9 cellular contexts compared by ENCODE assay signal in the genomic region with DNA sequence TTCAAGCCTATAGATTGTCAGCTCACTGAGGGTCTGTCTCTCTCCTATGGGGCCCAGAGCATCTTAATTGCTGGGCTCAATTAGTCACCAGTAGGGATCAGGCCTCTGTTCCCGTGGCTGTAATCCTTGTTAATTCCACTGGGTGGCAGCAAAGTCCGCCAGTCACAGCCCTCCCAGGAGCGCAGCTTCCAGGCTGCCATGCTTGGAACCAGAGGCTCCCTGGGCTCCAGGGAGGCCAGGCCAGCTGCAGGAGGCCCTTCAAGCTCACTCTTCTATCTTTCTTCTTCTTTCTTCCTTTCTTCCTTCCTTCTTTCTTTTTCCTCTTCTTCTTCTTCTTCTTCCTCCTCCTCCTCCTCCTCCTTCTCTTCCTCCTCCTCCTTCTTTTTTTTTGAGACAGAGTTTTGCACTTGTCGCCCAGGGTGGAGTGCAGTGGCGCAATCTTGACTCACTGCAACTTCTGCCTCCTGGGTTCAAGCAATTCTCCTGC. TPM values are rescaled to one million over a fixed set of nuclear protein-coding genes. Genes with fewer than 3 reads are reported as not detected.
DNase-seq lines count a peak whose midpoint lies in the region; ATAC-seq, FAIRE-seq and TF ChIP-seq lines count a peak whose summit lies in the region.
"Had no signal": no experiment of that assay in that cellular context is flagged by ENCODE, and none has a peak within 500 bp of the region (broad histone marks: within the 10 kb centered on the region; RNA-seq: fewer than 3 reads in every experiment).

No MANE protein-coding gene starts in this region.

- H3K4me3 ChIP-seq in bronchial epithelial cell (ENCODE audit: low read depth, low read length) (no peak overlapping the region), kidney epithelial cell (ENCODE audit: low read depth, low read length) (no peak overlapping the region)
- H3K4me3 ChIP-seq: SK-N-MC had no signal

- POLR2A ChIA-PET in WTC11 (lab: Charles Lee) = interaction anchor here (0.6 to 1.2 kb wide), 5 partner anchors 14 to 537 kb away, joined by 3 to 7 read pairs (median 3); partner anchors contain the start of gene RNU5B-1

- H3K9me3 Mint-ChIP-seq in HFFc6 (no peaks in the 10 kb centered on the region), WTC11 (no peaks in the 10 kb centered on the region)

- no peaks in the 10 kb centered on the region for H3K36me3 Mint-ChIP-seq in HFFc6 (ENCODE audit: low read depth)
- no peaks in the 10 kb centered on the region for H3K36me3 Mint-ChIP-seq in WTC11

- TF ChIP-seq CTCF in HFFc6 (IDR thresholded peaks at IDR 0.05) = peak; percentile 95
- peak; percentile 93 for TF ChIP-seq CTCF in WTC11 (IDR thresholded peaks at IDR 0.05)
- TF ChIP-seq CTCF in bronchial epithelial cell (IDR thresholded peaks at IDR 0.05; ENCODE audit: insufficient read depth, low read length, severe bottlenecking) = peak; percentile 77
- TF ChIP-seq CTCF in kidney epithelial cell (IDR thresholded peaks at IDR 0.05; ENCODE audit: insufficient read depth, low read length, poor library complexity, severe bottlenecking) = peak; percentile 76

- no peaks in the 10 kb centered on the region for H3K36me3 ChIP-seq in bronchial epithelial cell (ENCODE audit: control insufficient read depth, insufficient read depth, low read length)
- no peaks in the 10 kb centered on the region for H3K36me3 ChIP-seq in kidney epithelial cell (ENCODE audit: control insufficient read depth, insufficient read depth, low read length)

- FAIRE-seq in bronchial epithelial cell (lab: Jason Lieb, UNC) = no peak

- H3K4me3 Mint-ChIP-seq in HFFc6 (no peak overlapping the region), WTC11 (no peak overlapping the region)

- peaks cover 20% of the 10 kb centered on the region for H3K27me3 Mint-ChIP-seq in HFFc6 (ENCODE audit: insufficient read depth)
- no peaks in the 10 kb centered on the region; the same call in 1 of the 2 replicates for H3K27me3 Mint-ChIP-seq in WTC11 (ENCODE audit: low read depth)

- ATAC-seq in WTC11 (peak; percentile 96), GM21723 (IDR thresholded peaks at IDR 0.05; ENCODE audit: unreplicated experiment) (no peak)

- H3K27ac Mint-ChIP-seq in HFFc6 = no peak overlapping the region
- no peak overlapping the region; the same call in 1 of the 2 replicates for H3K27ac Mint-ChIP-seq in WTC11

- H3K27me3 ChIP-seq in bronchial epithelial cell (ENCODE audit: control insufficient read depth, insufficient read depth, low read length) (peaks cover 5% of the 10 kb centered on the region), kidney epithelial cell (ENCODE audit: control insufficient read depth, insufficient read depth, low read length) (peaks cover 17% of the 10 kb centered on the region)

- in situ Hi-C loops in Caki2 (cut with HindIII; ENCODE audit: low pct_unique_long_range_greater_than_20kb, low sequenced_read_pairs) = no loop called here

- DNase-seq in Caki2 (ENCODE audit: low read depth) = peak; percentile 59
- DNase-seq in HFFc6 = peak; percentile 74
- peak; percentile 79 for DNase-seq in NCI-H2227 (lab: John Stamatoyannopoulos, UW; ENCODE audit: unreplicated experiment)
- peak; percentile 89 for DNase-seq in WTC11 (ENCODE audit: low spot score)
- peak; percentile 62 for DNase-seq in bronchial epithelial cell (ENCODE audit: low read depth)
- no peak for DNase-seq in kidney epithelial cell (ENCODE audit: low read depth)
- DNase-seq in stimulated activated CD4-positive, alpha-beta T cell treated with anti-CD3 and anti-CD28 coated beads, Interleukin-2, amount 100 ng/mL, for 48 hours = peak; percentile 73 to 75

- H3K4me1 Mint-ChIP-seq in HFFc6 (ENCODE audit: low read depth) (no peaks in the 10 kb centered on the region), WTC11 (no peaks in the 10 kb centered on the region)

- CTCF ChIA-PET in WTC11 (lab: Charles Lee) = interaction anchor here (0.5 to 8.9 kb wide), 34 partner anchors 8 to 1895 kb away, joined by 3 to 175 read pairs (median 6); partner anchors contain the start of genes CLPX, IGDCC3 and RNU5B-1

TF ChIP-seq in WTC11, 78 proteins besides CTCF, POLR2A, EP300 and RAD21 (continues in another document):
- no peak for TF ChIP-seq PREB (CRISPR knock-in tag; IDR thresholded peaks at IDR 0.05; ENCODE audit: borderline replicate concordance)
- no peak for TF ChIP-seq ZNF317 (CRISPR knock-in tag; IDR thresholded peaks at IDR 0.05; ENCODE audit: borderline replicate concordance, low read depth)
- no peak for TF ChIP-seq AFF4 (CRISPR knock-in tag; IDR thresholded peaks at IDR 0.05; ENCODE audit: borderline replicate concordance)
- TF ChIP-seq ZNF512 (CRISPR knock-in tag; IDR thresholded peaks at IDR 0.05; ENCODE audit: borderline replicate concordance) = peak; percentile 93

RNA-seq across cellular contexts. Expression of gene RNU5B-1, which starts 14.4 kb away (rescaled TPM):
- total RNA-seq in Caki2 (2014; rRNA removed; shearing (Covaris generic); ENCODE audit: low replicate concordance) = not detected in 2 replicates
- total RNA-seq in HFFc6 (2021; fragmentation: NEBNext Ultra II Directional; extraction: Animal tissue kit (Norgen Biotek cat#: 25700)) = 10 to 100 TPM in 2 of 6 experiments, 1 to 10 TPM in 1, not detected in 3; 8.6 to 18.0 (median 10.5) TPM
- total RNA-seq in WTC11 (2021) (9.7 to 10.4 TPM in 2 of 3 replicates, not detected in the other), bronchial epithelial cell (not detected in 2 replicates), kidney epithelial cell (not detected in 2 replicates)

RNA-seq across cellular contexts. Expression of gene RNU5A-1, which starts 23.1 kb away (rescaled TPM):
- total RNA-seq in Caki2 (2014; rRNA removed; shearing (Covaris generic); ENCODE audit: low replicate concordance) = not detected in 2 replicates
- total RNA-seq in HFFc6 (2021; fragmentation: NEBNext Ultra II Directional; extraction: Animal tissue kit (Norgen Biotek cat#: 25700)) = not detected
- not detected in 3 replicates for total RNA-seq in WTC11 (2021)
- total RNA-seq in bronchial epithelial cell = not detected in 2 replicates
- total RNA-seq in kidney epithelial cell = not detected in 2 replicates

RNA-seq across cellular contexts. Expression of gene PARP16, which starts 32.2 kb away (rescaled TPM):
- 10.0 and 16.9 TPM in 2 replicates for total RNA-seq in Caki2 (2014; rRNA removed; shearing (Covaris generic); ENCODE audit: low replicate concordance)
- total RNA-seq in HFFc6 (2021; fragmentation: NEBNext Ultra II Directional; extraction: Animal tissue kit (Norgen Biotek cat#: 25700)) = 1 to 10 TPM; 4.1 to 5.1 (median 4.4) TPM
- 4.7 to 6.2 TPM (median 5.8 TPM) in 3 replicates for total RNA-seq in WTC11 (2021)
- 1.5 and 2.1 TPM in 2 replicates for total RNA-seq in bronchial epithelial cell
- 9.2 and 11.8 TPM in 2 replicates for total RNA-seq in kidney epithelial cell

RNA-seq across cellular contexts. Expression of gene IGDCC3, which starts 58.9 kb away (rescaled TPM):
- not detected in 2 replicates for total RNA-seq in Caki2 (2014; rRNA removed; shearing (Covaris generic); ENCODE audit: low replicate concordance)
- total RNA-seq in HFFc6 (2021; fragmentation: NEBNext Ultra II Directional; extraction: Animal tissue kit (Norgen Biotek cat#: 25700)) = not detected
- total RNA-seq in WTC11 (2021) (49.2 to 53.5 TPM (median 53.5 TPM) in 3 replicates), bronchial epithelial cell (not detected in 2 replicates), kidney epithelial cell (0.13 and 0.27 TPM in 2 replicates)
